Comparison of ENCODE assay signal across 8 cellular contexts in genomic region chr18:14178691-14179196, GRCh38. TPM values are rescaled to one million over a fixed set of nuclear protein-coding genes. Genes with fewer than 3 reads are reported as not detected.
A peak's percentile ranks its signal among the peaks of the same experiment; 100 is the strongest.
DNase-seq lines count a peak whose midpoint lies in the region; ATAC-seq and TF ChIP-seq lines count a peak whose summit lies in the region.
"Not testable (repeated sequence)": the region's sequence is repeated elsewhere in the genome, so short reads cannot be mapped to it uniquely, and the experiment has no call there.

No MANE protein-coding gene starts in this region.

- H3K27ac Mint-ChIP-seq in activated naive CD8-positive, alpha-beta T cell treated with anti-CD3 and anti-CD28 coated beads, Interleukin-2, amount 10 ng/mL, durations not matched to agents 7 days and 5 days, result peak overlapping the region; percentile 89

- not testable (repeated sequence) for H3K27me3 Mint-ChIP-seq in activated naive CD8-positive, alpha-beta T cell treated with anti-CD3 and anti-CD28 coated beads, Interleukin-2, amount 10 ng/mL, durations not matched to agents 7 days and 5 days

- H3K4me2 ChIP-seq in Loucy (ENCODE audit: low read depth, low read length, poor library complexity, severe bottlenecking), result peak overlapping the region; percentile 76

- H3K4me3 Mint-ChIP-seq in activated naive CD8-positive, alpha-beta T cell treated with anti-CD3 and anti-CD28 coated beads, Interleukin-2, amount 10 ng/mL, durations not matched to agents 7 days and 5 days, result peak overlapping the region; percentile 94

- not testable (repeated sequence) for H3K9me3 Mint-ChIP-seq in activated naive CD8-positive, alpha-beta T cell treated with anti-CD3 and anti-CD28 coated beads, Interleukin-2, amount 10 ng/mL, durations not matched to agents 7 days and 5 days

- H3K36me3 Mint-ChIP-seq in activated naive CD8-positive, alpha-beta T cell treated with anti-CD3 and anti-CD28 coated beads, Interleukin-2, amount 10 ng/mL, durations not matched to agents 7 days and 5 days, result not testable (repeated sequence)

- ATAC-seq in HG02571 (IDR thresholded peaks at IDR 0.05; ENCODE audit: unreplicated experiment) (peak; percentile 88), heart left ventricle (peak in 3 of 4 donors; percentile 92 to 99 (median 92)), upper lobe of left lung (ENCODE audit: low FRiP score in 2 of 2) (peak; percentile 88 to 97)
- ATAC-seq in activated naive CD8-positive, alpha-beta T cell treated with anti-CD3 and anti-CD28 coated beads, Interleukin-2, amount 10 ng/mL, durations not matched to agents 7 days and 5 days (ENCODE audit: low read depth), result peak; percentile 85

- not testable (repeated sequence) for TF ChIP-seq POLR2A in heart left ventricle (IDR thresholded peaks at IDR 0.05); upper lobe of left lung (IDR thresholded peaks at IDR 0.05)

- H3F3A ChIP-seq in Loucy (ENCODE audit: low read depth), result not testable (repeated sequence)

- peaks cover 13% of the 10 kb centered on the region for H3K79me2 ChIP-seq in Loucy (ENCODE audit: insufficient read depth, low read length)

- H3K27ac ChIP-seq in heart left ventricle; rectal smooth muscle tissue (ENCODE audit: low read depth, low read length): not testable (repeated sequence)
- H3K27ac ChIP-seq in upper lobe of left lung, result peak overlapping the region in 1 of 4 donors; percentile 19

- not testable (repeated sequence) for H4K20me1 ChIP-seq in Loucy (ENCODE audit: insufficient read depth, low read length, poor library complexity, severe bottlenecking)

- not testable (repeated sequence) for H3K4me1 Mint-ChIP-seq in activated naive CD8-positive, alpha-beta T cell treated with anti-CD3 and anti-CD28 coated beads, Interleukin-2, amount 10 ng/mL, durations not matched to agents 7 days and 5 days

- WGBS in heart left ventricle, 4 donors, result 3 to 23% (median 9%) methylated on average over 18 to 38 of the region's 38 CpGs
- 1 to 7% methylated on average over 4 to 17 of the region's 38 CpGs for WGBS in upper lobe of left lung, 2 donors

- TF ChIP-seq CTCF in GM12873 (IDR thresholded peaks at IDR 0.05; ENCODE audit: insufficient read depth, low read depth, low read length, missing control alignments) (peak; percentile 56), Loucy (conservative IDR thresholded peaks at IDR 0.05; ENCODE audit: low read length) (peak; percentile 74), heart left ventricle (IDR thresholded peaks at IDR 0.05) (peak in 10 of 12 donors; percentile 23 to 60 (median 42)), upper lobe of left lung (IDR thresholded peaks at IDR 0.05) (peak; percentile 26 to 82 (median 72))

- not testable (repeated sequence) for H3K9me3 ChIP-seq in Loucy (ENCODE audit: insufficient read depth, low read depth, low read length); heart left ventricle; upper lobe of left lung

- peak overlapping the region; percentile 76 for H2AFZ ChIP-seq in Loucy (ENCODE audit: low read length)

- TF ChIP-seq EP300 in upper lobe of left lung (IDR thresholded peaks at IDR 0.05), result not testable (repeated sequence)

- H3K4me3 ChIP-seq in Loucy (ENCODE audit: low read length, poor library complexity, severe bottlenecking), result peak overlapping the region; percentile 92
- peak overlapping the region; percentile 0 to 55 (median 41) for H3K4me3 ChIP-seq in heart left ventricle
- H3K4me3 ChIP-seq in rectal smooth muscle tissue (ENCODE audit: low read length), result peak overlapping the region; percentile 51
- peak overlapping the region in 3 of 4 donors; percentile 48 to 59 (median 58) for H3K4me3 ChIP-seq in upper lobe of left lung

- H3K36me3 ChIP-seq in Loucy (ENCODE audit: insufficient read depth, low read length); heart left ventricle; rectal smooth muscle tissue (ENCODE audit: control insufficient read depth, insufficient read depth, low read length); upper lobe of left lung: not testable (repeated sequence)

- peak overlapping the region; percentile 89 for H3K9ac ChIP-seq in Loucy (ENCODE audit: low read depth, low read length, poor library complexity, severe bottlenecking)
- not testable (repeated sequence) for H3K9ac ChIP-seq in rectal smooth muscle tissue (ENCODE audit: low read length)

- intact Hi-C loops in heart left ventricle (cut with DNase I), result loop anchor here in 1 of 10 donors (10.0 kb wide), 1 partner anchor 216 kb away; no protein-coding TSS in a partner anchor

- POLR2A ChIA-PET in activated naive CD8-positive, alpha-beta T cell treated with anti-CD3 and anti-CD28 coated beads, Interleukin-2, amount 10 ng/mL, durations not matched to agents 7 days and 5 days (lab: Charles Lee), result interaction anchor here (1.4 kb wide), 1 partner anchor 47 kb away, joined by 4 read pairs; no protein-coding TSS in a partner anchor

- H3K4me1 ChIP-seq in Loucy (ENCODE audit: insufficient read depth, low read length, poor library complexity, severe bottlenecking); heart left ventricle; rectal smooth muscle tissue (ENCODE audit: control insufficient read depth, insufficient read depth, low read length): not testable (repeated sequence)
- H3K4me1 ChIP-seq in upper lobe of left lung, result peaks cover 0 to 15% (median 0%) of the 10 kb centered on the region in 4 donors

- H3K9me2 ChIP-seq in Loucy (replicated peaks; ENCODE audit: low read depth, low read length), result not testable (repeated sequence)

- peak; percentile 56 to 88 (median 67) for DNase-seq in T-helper 1 cell
- DNase-seq in activated naive CD8-positive, alpha-beta T cell treated with anti-CD3 and anti-CD28 coated beads, Interleukin-2, amount 10 ng/mL, durations not matched to agents 7 days and 5 days, result peak; percentile 86
- peak in 3 of 5 donors; percentile 20 to 69 (median 23) for DNase-seq in heart left ventricle
- DNase-seq in upper lobe of left lung, result peak; percentile 69 to 93

- H3K27me3 ChIP-seq in Loucy (ENCODE audit: insufficient read depth, low read length, poor library complexity, severe bottlenecking); heart left ventricle; rectal smooth muscle tissue (ENCODE audit: control insufficient read depth, insufficient read depth, low read length); upper lobe of left lung: not testable (repeated sequence)

RNA-seq across cellular contexts. Expression of gene ZNF519, which starts 46.5 kb away (rescaled TPM):
- 10 to 100 TPM; 21.7 to 22.7 TPM for total RNA-seq in activated naive CD8-positive, alpha-beta T cell treated with anti-CD3 and anti-CD28 coated beads, Interleukin-2, amount 10 ng/mL, durations not matched to agents 7 days and 5 days
- 1 to 10 TPM; 1.1 to 6.3 (median 3.1) TPM for total RNA-seq in heart left ventricle
- 1 to 10 TPM in 1 of 2 donors, under 1 TPM in 1; 0.97 to 1.4 TPM for polyA plus RNA-seq in heart left ventricle
- total RNA-seq in upper lobe of left lung, result 1 to 10 TPM; 1.4 to 8.4 (median 5.0) TPM

Comparison
In these comparisons a context has a peak if more than half of its experiments do, and no peak if none do; other contexts are left out.
1. H3K4me3 ChIP-seq: peak in every context shown above with its lines; median percentile 92 in Loucy; 58 in upper lobe of left lung; 51 in rectal smooth muscle tissue; 41 in heart left ventricle.
2. DNase-seq: peak in every context shown above with its lines; median percentile 86 in activated naive CD8-positive, alpha-beta T cell treated with anti-CD3 and anti-CD28 coated beads, Interleukin-2, amount 10 ng/mL, durations not matched to agents 7 days and 5 days; 81 in upper lobe of left lung; 67 in T-helper 1 cell; 23 in heart left ventricle.